In genomic region chr20:11205769-11206362, GRCh38 we compare ENCODE assay signal across 19 cellular contexts.
DNase-seq lines count a peak whose midpoint lies in the region; ATAC-seq, FAIRE-seq and TF ChIP-seq lines count a peak whose summit lies in the region.
"Had no signal": no experiment of that assay in that cellular context is flagged by ENCODE, and none has a peak within 500 bp of the region (broad histone marks: within the 10 kb centered on the region; RNA-seq: fewer than 3 reads in every experiment).

No MANE protein-coding gene starts in this region.

- H2AK5ac ChIP-seq in trophoblast cell (ENCODE audit: low read length) = peak overlapping the region; percentile 88

- POLR2A ChIA-PET in MCF 10A (lab: Yijun Ruan, JAX) = interaction anchor here (0.6 to 4.4 kb wide), 11 partner anchors 10 to 648 kb away, joined by 3 to 50 read pairs (median 4); partner anchors contain the start of gene JAG1

- CTCF ChIA-PET in MCF 10A (lab: Yijun Ruan, JAX) = interaction anchor here (0.6 to 2.5 kb wide), 36 partner anchors 9 to 654 kb away, joined by 3 to 16 read pairs (median 4); partner anchors contain the start of gene JAG1

- in situ Hi-C loops in SK-MEL-5 (cut with HindIII; ENCODE audit: low pct_unique_long_range_greater_than_20kb, low sequenced_read_pairs) = no loop called here

- H2AFZ ChIP-seq in trophoblast cell (ENCODE audit: insufficient read depth, low read length, poor library complexity) = no peak overlapping the region
- H2AFZ ChIP-seq: PC-9 had no signal

- no peak for TF ChIP-seq POLR2A in breast epithelium (IDR thresholded peaks at IDR 0.05)

- no peak for ATAC-seq in HG03095 (IDR thresholded peaks at IDR 0.05; ENCODE audit: unreplicated experiment)
- ATAC-seq: activated T-cell treated with anti-CD3 and anti-CD28 coated beads, Interleukin-2, amount 50 U/mL, for 4 hours had no signal

- H2BK120ac ChIP-seq in trophoblast cell (ENCODE audit: insufficient read depth, low read length, poor library complexity) = peak overlapping the region; percentile 55

- no peak overlapping the region for H3K9ac ChIP-seq in trophoblast cell (ENCODE audit: low read length)

- peak overlapping the region; percentile 32 for H3K18ac ChIP-seq in trophoblast cell (ENCODE audit: low read length)

- peaks cover 13% of the 10 kb centered on the region for H3K36me3 Mint-ChIP-seq in MCF 10A (ENCODE audit: insufficient read depth, unreplicated experiment)

- peak overlapping the region; percentile 84 for H2BK5ac ChIP-seq in trophoblast cell (ENCODE audit: low read depth, low read length, poor library complexity)

- no peaks in the 10 kb centered on the region for H3K9me3 Mint-ChIP-seq in MCF 10A (ENCODE audit: unreplicated experiment)
- H3K9me3 Mint-ChIP-seq: activated naive CD8-positive, alpha-beta T cell treated with anti-CD3 and anti-CD28 coated beads, Interleukin-2, amount 50 U/mL, for 24 hours; activated T-cell treated with anti-CD3 and anti-CD28 coated beads, Interleukin-2, amount 50 U/mL, for 4 hours; CD4-positive, alpha-beta T cell; stimulated activated naive CD8-positive, alpha-beta T cell treated with anti-CD3 and anti-CD28 coated beads, Interleukin-15, amount 100 ng/mL, for 72 hours; T-helper 1 cell treated with Interleukin-12 subunit alpha and Interleukin-12 subunit beta and Interleukin-4 antibody, amounts not matched to agents 30 μg/mL and 1 μg/mL, for 36 hours had no signal

- no peak overlapping the region for H4K12ac ChIP-seq in trophoblast cell (ENCODE audit: low read depth, low read length)

- H3K14ac ChIP-seq in trophoblast cell (ENCODE audit: low read length) = peak overlapping the region; percentile 46

- no peaks in the 10 kb centered on the region for H3K27me3 Mint-ChIP-seq in MCF 10A (ENCODE audit: insufficient read depth, unreplicated experiment)
- H3K27me3 Mint-ChIP-seq: CD4-positive, alpha-beta T cell; stimulated activated naive CD8-positive, alpha-beta T cell treated with anti-CD3 and anti-CD28 coated beads, Interleukin-15, amount 100 ng/mL, for 72 hours had no signal

- peak overlapping the region; percentile 4 for H3K27ac Mint-ChIP-seq in MCF 10A (ENCODE audit: low read depth, unreplicated experiment)
- H3K27ac Mint-ChIP-seq: activated CD4-positive, alpha-beta T cell treated with anti-CD3 and anti-CD28 coated beads for 36 hours; activated naive CD8-positive, alpha-beta T cell treated with anti-CD3 and anti-CD28 coated beads, Interleukin-2, amount 50 U/mL, for 24 hours; CD4-positive, alpha-beta T cell; stimulated activated naive CD8-positive, alpha-beta T cell treated with anti-CD3 and anti-CD28 coated beads, Interleukin-15, amount 100 ng/mL, for 72 hours; T-helper 1 cell treated with Interleukin-12 subunit alpha and Interleukin-12 subunit beta and Interleukin-4 antibody, amounts not matched to agents 30 μg/mL and 1 μg/mL, for 36 hours had no signal

- H3K4me3 Mint-ChIP-seq in MCF 10A (ENCODE audit: unreplicated experiment) = no peak overlapping the region
- H3K4me3 Mint-ChIP-seq: activated CD4-positive, alpha-beta T cell treated with anti-CD3 and anti-CD28 coated beads for 36 hours; activated naive CD8-positive, alpha-beta T cell treated with anti-CD3 and anti-CD28 coated beads, Interleukin-2, amount 50 U/mL, for 24 hours; activated T-cell treated with anti-CD3 and anti-CD28 coated beads, Interleukin-2, amount 50 U/mL, for 4 hours; CD4-positive, alpha-beta T cell; stimulated activated naive CD8-positive, alpha-beta T cell treated with anti-CD3 and anti-CD28 coated beads, Interleukin-15, amount 100 ng/mL, for 72 hours; T-helper 1 cell treated with Interleukin-12 subunit alpha and Interleukin-12 subunit beta and Interleukin-4 antibody, amounts not matched to agents 30 μg/mL and 1 μg/mL, for 36 hours had no signal

- BruUV-seq in MCF 10A (replicated peaks; lab: Mats Ljungman, UMichigan) = no TSS peak

- H3K27ac ChIP-seq in breast epithelium (no peak overlapping the region), trophoblast cell (ENCODE audit: low read depth, low read length) (peak overlapping the region; percentile 22), small intestine (ENCODE audit: low read depth in 1 of 2, low read length in 1 of 2) (no peak overlapping the region)
- H3K27ac ChIP-seq: neutrophil, PC-9, SJCRH30, thyroid gland had no signal

- H3K36me3 ChIP-seq in breast epithelium (no peaks in the 10 kb centered on the region), trophoblast cell (ENCODE audit: control insufficient read depth in 1 of 2, insufficient read depth in 2 of 2, low read length in 2 of 2) (no peaks in the 10 kb centered on the region), small intestine (ENCODE audit: control insufficient read depth in 2 of 2, insufficient read depth in 2 of 2, low read length in 2 of 2) (no peaks in the 10 kb centered on the region)
- H3K36me3 ChIP-seq: neutrophil, prostate gland, SJCRH30, thyroid gland had no signal

- H3K23ac ChIP-seq in trophoblast cell (ENCODE audit: low read length) = no peak overlapping the region

- FAIRE-seq in small intestine (lab: Jason Lieb, UNC) = no peak

- no peak for TF ChIP-seq CTCF in MCF 10A (IDR thresholded peaks at IDR 0.05; ENCODE audit: unreplicated experiment)
- no peak for TF ChIP-seq CTCF in breast epithelium (IDR thresholded peaks at IDR 0.05)
- no peak for TF ChIP-seq CTCF in epithelial cell of esophagus (IDR thresholded peaks at IDR 0.05; ENCODE audit: insufficient read depth, low read depth, low read length, missing control alignments)

- no peaks in the 10 kb centered on the region for H3K79me2 ChIP-seq in trophoblast cell (ENCODE audit: control insufficient read depth, insufficient read depth, low read length, poor library complexity)

- H2BK12ac ChIP-seq in trophoblast cell (ENCODE audit: low read length) = peak overlapping the region; percentile 84

- H3K4me3 ChIP-seq in breast epithelium = no peak overlapping the region
- H3K4me3 ChIP-seq in epithelial cell of esophagus (ENCODE audit: low read length) = no peak overlapping the region
- no peak overlapping the region for H3K4me3 ChIP-seq in trophoblast cell (ENCODE audit: low read depth, low read length)
- no peak overlapping the region for H3K4me3 ChIP-seq in small intestine (ENCODE audit: low read depth in 1 of 2, low read length in 2 of 2)
- H3K4me3 ChIP-seq: PC-9, prostate gland, SJCRH30, thyroid gland had no signal

- WGBS in trophoblast cell (ENCODE audit: extremely low coverage, insufficient coverage, insufficient read length) = no CpG with 5 or more reads among the region's 4 CpGs
- WGBS in small intestine, 3 donors = 69 to 80% (median 72%) methylated on average over 4 of the region's 4 CpGs

- no peaks in the 10 kb centered on the region for H3K9me3 ChIP-seq in breast epithelium
- no peaks in the 10 kb centered on the region for H3K9me3 ChIP-seq in trophoblast cell (ENCODE audit: insufficient read depth, low read depth, low read length)
- H3K9me3 ChIP-seq in small intestine (ENCODE audit: control insufficient read depth, low read depth) = no peaks in the 10 kb centered on the region
- H3K9me3 ChIP-seq: neutrophil, prostate gland, SJCRH30, thyroid gland had no signal

- H4K91ac ChIP-seq in trophoblast cell (ENCODE audit: low read depth, low read length) = peak overlapping the region; percentile 52

- H3K4me1 ChIP-seq in breast epithelium (no peaks in the 10 kb centered on the region), trophoblast cell (ENCODE audit: control insufficient read depth in 1 of 2, insufficient read depth in 2 of 2, low read length in 2 of 2) (peaks cover 0 to 2% of the 10 kb centered on the region in 2 experiments), small intestine (ENCODE audit: control insufficient read depth in 2 of 2, insufficient read depth in 1 of 2, low read depth in 1 of 2, low read length in 1 of 2) (peaks cover 0 to 2% of the 10 kb centered on the region in 2 donors)
- H3K4me1 ChIP-seq: SJCRH30 had no signal

- H4K8ac ChIP-seq in trophoblast cell (ENCODE audit: low read depth, low read length) = peak overlapping the region; percentile 38

- no peak overlapping the region for H3K4me2 ChIP-seq in trophoblast cell (ENCODE audit: low read length)
- H3K4me2 ChIP-seq: PC-9 had no signal

- H3K27me3 ChIP-seq in breast epithelium (no peaks in the 10 kb centered on the region), trophoblast cell (ENCODE audit: insufficient read depth, low read length) (no peaks in the 10 kb centered on the region), small intestine (ENCODE audit: control insufficient read depth in 2 of 2, insufficient read depth in 2 of 2, low read length in 2 of 2) (no peaks in the 10 kb centered on the region)
- H3K27me3 ChIP-seq: SJCRH30, thyroid gland had no signal

- no peak for DNase-seq in MCF 10A (ENCODE audit: unreplicated experiment)
- no peak for DNase-seq in breast epithelium (ENCODE audit: low spot score in 2 of 2)
- DNase-seq in SK-MEL-5 (ENCODE audit: low read depth, low spot score) = peak; percentile 60
- DNase-seq in epithelial cell of esophagus (ENCODE audit: low read depth) = peak; percentile 38
- DNase-seq in trophoblast cell = no peak
- DNase-seq in NOMO-1 treated with dmso at 0.1 percent for 144 hours (lab: John Stamatoyannopoulos, UW; ENCODE audit: unreplicated experiment) = no peak
- no peak for DNase-seq in small intestine
- DNase-seq: activated T-cell treated with anti-CD3 and anti-CD28 coated beads, Interleukin-2, amount 50 U/mL, for 4 hours; CD4-positive, alpha-beta T cell had no signal

- H3K4ac ChIP-seq in trophoblast cell (ENCODE audit: low read depth, low read length) = no peak overlapping the region

- peaks cover 3% of the 10 kb centered on the region for H3K79me1 ChIP-seq in trophoblast cell (ENCODE audit: low read length)

- H3K4me1 Mint-ChIP-seq in MCF 10A (ENCODE audit: insufficient read depth, unreplicated experiment) = peaks cover 33% of the 10 kb centered on the region
- H3K4me1 Mint-ChIP-seq: activated naive CD8-positive, alpha-beta T cell treated with anti-CD3 and anti-CD28 coated beads, Interleukin-2, amount 50 U/mL, for 24 hours; stimulated activated naive CD8-positive, alpha-beta T cell treated with anti-CD3 and anti-CD28 coated beads, Interleukin-15, amount 100 ng/mL, for 72 hours had no signal

- intact Hi-C loops in MCF 10A (cut with micrococcal nuclease) = loop anchor here (1.0 to 10.0 kb wide), 7 partner anchors 61 to 741 kb away; no protein-coding TSS in a partner anchor
- intact Hi-C loops in breast epithelium (cut with DNase I; ENCODE audit: low total_unique reads) = no loop called here

Comparison
In these comparisons a context has a peak if more than half of its experiments do, and no peak if none do; other contexts are left out.
1. DNase-seq: peak in SK-MEL-5 (single experiment) and epithelial cell of esophagus (single experiment); none in MCF 10A (single experiment), breast epithelium (0 of 2), trophoblast cell (0 of 2), NOMO-1 treated with dmso at 0.1 percent for 144 hours (single experiment) and small intestine (single experiment).